Comparison of ENCODE assay signal across 8 cellular contexts in the genomic region with DNA sequence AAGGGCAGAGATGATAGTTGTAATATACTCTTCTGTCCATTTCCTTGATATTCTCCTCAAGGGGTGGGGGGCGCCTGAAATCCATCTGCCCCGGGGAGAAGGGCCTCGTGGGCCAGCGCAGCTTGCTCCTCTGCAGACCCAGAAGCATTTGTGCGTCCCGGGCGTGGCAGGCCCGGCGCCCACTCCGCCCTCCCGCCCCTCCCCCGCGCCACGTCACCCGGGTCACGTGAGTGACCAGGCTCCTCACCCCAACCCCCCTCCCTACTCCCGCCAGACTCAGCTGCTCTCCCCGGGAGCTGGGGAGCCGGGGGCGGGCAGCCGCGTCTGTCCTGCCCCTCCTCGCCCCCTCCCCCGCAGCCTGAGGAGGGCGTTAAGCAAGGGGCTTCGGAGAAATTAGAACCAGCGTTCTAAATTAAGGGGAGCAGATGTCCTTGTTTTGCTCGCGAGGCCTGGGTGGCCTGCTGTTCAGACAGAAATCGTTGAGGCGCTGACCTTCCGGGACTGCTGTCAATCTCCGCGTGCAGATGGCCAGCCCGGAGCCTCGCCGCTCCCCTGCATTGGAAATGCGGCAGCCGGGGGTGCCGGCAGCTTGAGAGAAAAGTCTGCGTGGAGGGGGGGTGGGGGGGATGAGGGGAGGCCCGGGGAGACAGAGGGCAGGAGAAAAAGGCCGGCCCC.
DNase-seq lines count a peak whose midpoint lies in the region; ATAC-seq and TF ChIP-seq lines count a peak whose summit lies in the region.

No MANE protein-coding gene starts in this region.

- intact Hi-C loops in activated CD4-positive, alpha-beta T cell treated with anti-CD3 and anti-CD28 coated beads for 36 hours (cut with DNase I, micrococcal nuclease) = loop anchor here (1.0 to 10.0 kb wide), 3 partner anchors 33 to 211 kb away; a partner anchor contains a TSS

- POLR2A ChIA-PET in activated CD4-positive, alpha-beta T cell treated with anti-CD3 and anti-CD28 coated beads for 36 hours (lab: Charles Lee) = no interaction called here

- peak overlapping the region; percentile 75 for H3K4me3 Mint-ChIP-seq in activated CD4-positive, alpha-beta T cell treated with anti-CD3 and anti-CD28 coated beads for 36 hours
- peak overlapping the region; percentile 60 for H3K4me3 Mint-ChIP-seq in chondrocyte (ENCODE audit: unreplicated experiment)

- TF ChIP-seq CTCF in chondrocyte (IDR thresholded peaks at IDR 0.05) = no peak

- peak overlapping the region; percentile 55 for H3K27ac Mint-ChIP-seq in activated CD4-positive, alpha-beta T cell treated with anti-CD3 and anti-CD28 coated beads for 36 hours
- peak overlapping the region; percentile 90 for H3K27ac Mint-ChIP-seq in chondrocyte (ENCODE audit: unreplicated experiment)

- no peaks in the 10 kb centered on the region for H3K9me3 Mint-ChIP-seq in activated CD4-positive, alpha-beta T cell treated with anti-CD3 and anti-CD28 coated beads for 36 hours (ENCODE audit: low read depth)
- H3K9me3 Mint-ChIP-seq in chondrocyte (ENCODE audit: low read depth) = no peaks in the 10 kb centered on the region

- peak; percentile 24 for DNase-seq in DMS153 treated with DMSO at 0.1 percent for 48 hours (lab: John Stamatoyannopoulos, UW; ENCODE audit: unreplicated experiment)
- peak; percentile 60 for DNase-seq in NCI-H1694 (lab: John Stamatoyannopoulos, UW)
- peak; percentile 84 for DNase-seq in activated CD4-positive, alpha-beta T cell treated with anti-CD3 and anti-CD28 coated beads for 36 hours
- DNase-seq in chondrocyte (ENCODE audit: low spot score) = no peak
- DNase-seq in kidney glomerular epithelial cell (lab: John Stamatoyannopoulos, UW) = peak; percentile 55
- DNase-seq in stimulated activated CD4-positive, alpha-beta T cell treated with anti-CD3 and anti-CD28 coated beads, Interleukin-15, amount 100 ng/mL, for 24 hours = peak; percentile 79

- H3K27me3 Mint-ChIP-seq in activated CD4-positive, alpha-beta T cell treated with anti-CD3 and anti-CD28 coated beads for 36 hours = no peaks in the 10 kb centered on the region
- H3K27me3 Mint-ChIP-seq in chondrocyte (ENCODE audit: low read depth) = no peaks in the 10 kb centered on the region

- H3K4me1 Mint-ChIP-seq in activated CD4-positive, alpha-beta T cell treated with anti-CD3 and anti-CD28 coated beads for 36 hours = peaks cover 42% of the 10 kb centered on the region
- peaks cover 47% of the 10 kb centered on the region for H3K4me1 Mint-ChIP-seq in chondrocyte (ENCODE audit: low read depth)

- peak; percentile 44 for ATAC-seq in GM21619 (IDR thresholded peaks at IDR 0.05; ENCODE audit: unreplicated experiment)
- peak; percentile 52 for ATAC-seq in activated CD4-positive, alpha-beta T cell treated with anti-CD3 and anti-CD28 coated beads for 36 hours
- ATAC-seq in GM18870 (IDR thresholded peaks at IDR 0.05; ENCODE audit: unreplicated experiment) = no peak

- H3K36me3 Mint-ChIP-seq in activated CD4-positive, alpha-beta T cell treated with anti-CD3 and anti-CD28 coated beads for 36 hours (ENCODE audit: low read depth) = no peaks in the 10 kb centered on the region
- no peaks in the 10 kb centered on the region for H3K36me3 Mint-ChIP-seq in chondrocyte (ENCODE audit: low read depth)

- CTCF ChIA-PET in activated CD4-positive, alpha-beta T cell treated with anti-CD3 and anti-CD28 coated beads for 36 hours (lab: Charles Lee) = interaction anchor here (0.7 to 1.4 kb wide), 4 partner anchors 9 to 102 kb away, joined by 3 to 4 read pairs (median 4); a partner anchor contains a TSS
